ENCODE assay signal across 2 cellular contexts in the genomic region with DNA sequence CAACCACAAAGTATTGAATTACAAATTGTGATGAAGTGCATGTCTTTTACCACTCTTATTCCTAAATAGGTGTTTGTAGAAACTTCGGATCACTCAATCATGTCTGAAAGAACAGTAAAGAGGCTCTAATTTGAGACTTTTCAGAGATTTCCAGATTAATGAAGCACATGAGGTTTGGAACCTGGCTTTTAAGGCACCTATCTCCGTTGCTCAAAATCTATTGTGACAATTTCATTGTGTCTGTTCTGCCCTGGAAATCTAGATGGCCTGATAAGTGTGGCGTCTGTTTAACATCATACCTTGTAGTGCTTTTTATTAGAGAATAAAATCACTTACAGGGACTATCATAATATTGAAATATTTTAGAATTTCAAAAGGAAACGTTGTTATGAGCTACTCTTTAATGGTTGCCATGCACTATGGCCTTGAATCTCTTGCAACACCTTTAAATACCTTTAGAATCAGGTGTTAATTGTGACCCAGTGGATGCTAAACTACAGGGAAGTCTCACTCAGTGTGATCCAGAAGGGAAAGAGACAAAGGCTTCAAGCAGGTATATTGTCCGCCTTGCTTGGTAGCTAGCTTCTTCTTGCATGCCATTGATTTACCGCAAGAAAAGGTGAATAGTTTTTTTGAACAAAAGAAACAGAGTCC.
TF ChIP-seq lines count a peak whose summit lies in the region.

No MANE protein-coding gene starts in this region.

TF ChIP-seq in GM23338, 12 proteins besides CTCF, POLR2A, EP300 and RAD21:
- TF ChIP-seq EZH2phosphoT487 (IDR thresholded peaks at IDR 0.05; ENCODE audit: unreplicated experiment): no peak
- TF ChIP-seq CREB1 (CRISPR knock-in tag; IDR thresholded peaks at IDR 0.05; ENCODE audit: low read depth): no peak
- TF ChIP-seq STAT1 (IDR thresholded peaks at IDR 0.05; ENCODE audit: unreplicated experiment): no peak
- no peak for TF ChIP-seq EZH2 (IDR thresholded peaks at IDR 0.05; ENCODE audit: low read depth, unreplicated experiment)
- TF ChIP-seq, protein P1, sequence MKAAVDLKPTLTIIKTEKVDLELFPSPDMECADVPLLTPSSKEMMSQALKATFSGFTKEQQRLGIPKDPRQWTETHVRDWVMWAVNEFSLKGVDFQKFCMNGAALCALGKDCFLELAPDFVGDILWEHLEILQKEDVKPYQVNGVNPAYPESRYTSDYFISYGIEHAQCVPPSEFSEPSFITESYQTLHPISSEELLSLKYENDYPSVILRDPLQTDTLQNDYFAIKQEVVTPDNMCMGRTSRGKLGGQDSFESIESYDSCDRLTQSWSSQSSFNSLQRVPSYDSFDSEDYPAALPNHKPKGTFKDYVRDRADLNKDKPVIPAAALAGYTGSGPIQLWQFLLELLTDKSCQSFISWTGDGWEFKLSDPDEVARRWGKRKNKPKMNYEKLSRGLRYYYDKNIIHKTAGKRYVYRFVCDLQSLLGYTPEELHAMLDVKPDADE (IDR thresholded peaks at IDR 0.05): no peak
- TF ChIP-seq NANOG (IDR thresholded peaks at IDR 0.05; ENCODE audit: borderline replicate concordance): no peak

TF ChIP-seq in SK-N-SH, 30 proteins besides CTCF, POLR2A, EP300 and RAD21:
- TF ChIP-seq TCF12 (IDR thresholded peaks at IDR 0.05) (peak; percentile 27), FOXM1 (IDR thresholded peaks at IDR 0.05; ENCODE audit: low read depth) (no peak), FOXJ3 (CRISPR knock-in tag; IDR thresholded peaks at IDR 0.05) (peak; percentile 45; the same call in 1 of the 2 replicates), GATA2 (CRISPR knock-in tag; IDR thresholded peaks at IDR 0.05) (peak; percentile 96), RCOR1 (IDR thresholded peaks at IDR 0.05; ENCODE audit: low read length) (peak; percentile 59; the same call in 1 of the 2 replicates), NFIC (IDR thresholded peaks at IDR 0.05; ENCODE audit: borderline replicate concordance) (no peak), CHD2 (IDR thresholded peaks at IDR 0.05; ENCODE audit: low read length, partially characterized antibody) (peak; percentile 70), POLR2AphosphoS5 (IDR thresholded peaks at IDR 0.05; ENCODE audit: low read depth, low read length) (peak; percentile 37; the same call in 1 of the 2 replicates)
